ENCODE assay signal across 22 cellular contexts in the genomic region with DNA sequence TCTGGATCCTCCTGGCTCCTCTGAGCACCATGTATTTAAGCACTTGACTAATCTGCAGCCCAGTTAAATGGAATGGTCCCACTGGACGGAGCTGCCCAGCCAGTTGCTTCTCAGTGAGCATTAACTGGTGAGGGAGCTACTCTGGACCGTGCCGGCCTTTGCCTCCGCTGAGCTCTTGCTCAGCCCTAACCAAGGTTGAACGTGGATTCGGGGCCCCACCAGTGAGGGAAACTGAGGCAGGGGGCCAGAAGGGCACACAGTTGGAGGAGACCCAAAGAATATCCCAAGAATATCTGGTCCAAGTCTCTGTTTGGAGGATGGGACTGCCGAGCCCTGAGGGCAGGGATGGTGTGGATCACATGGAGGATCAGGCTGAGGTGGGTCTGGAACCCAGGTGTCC. TPM values are rescaled to one million over a fixed set of nuclear protein-coding genes. Genes with fewer than 3 reads are reported as not detected.
A peak's percentile ranks its signal among the peaks of the same experiment; 100 is the strongest.
DNase-seq lines count a peak whose midpoint lies in the region; FAIRE-seq and TF ChIP-seq lines count a peak whose summit lies in the region.
"Had no signal": no experiment of that assay in that cellular context is flagged by ENCODE, and none has a peak within 500 bp of the region (broad histone marks: within the 10 kb centered on the region; RNA-seq: fewer than 3 reads in every experiment).

No MANE protein-coding gene starts in this region.

- no peak for TF ChIP-seq CTCF in left ventricle myocardium inferior (IDR thresholded peaks at IDR 0.05; ENCODE audit: borderline replicate concordance)

- no peaks in the 10 kb centered on the region for H3K36me3 ChIP-seq in left ventricle myocardium inferior
- H3K36me3 ChIP-seq: BE2C; BLaER1 treated with 17β-estradiol and CSF1 and Interleukin-3, amounts not matched to agents 10 nM and 100 nM had no signal

- intact Hi-C loops in left ventricle myocardium inferior (cut with micrococcal nuclease), result no loop called here
- intact Hi-C loops in cardiac septum (cut with DNase I), result no loop called here
- intact Hi-C loops in posterior vena cava (cut with DNase I), result no loop called here

- DNase-seq in left ventricle myocardium inferior (peak; percentile 6), cardiac septum (ENCODE audit: low spot score) (no peak), posterior vena cava (ENCODE audit: low spot score) (peak; percentile 42), urothelium cell line (ENCODE audit: low spot score) (no peak), NCI-H446 (lab: John Stamatoyannopoulos, UW) (no peak)
- DNase-seq in activated CD4-positive, CD25-positive, alpha-beta regulatory T cell treated with anti-CD3 and anti-CD28 coated beads, Interleukin-2, amount 50 U/mL, for 72 hours, result no peak
- DNase-seq: 8988T; ACHN; AML-193; BE2C; CD4-positive, alpha-beta T cell; DMS 273 treated with DMSO at 0.1 percent for 48 hours; EL; GDM1; H9 had no signal

- H3K9me3 ChIP-seq in left ventricle myocardium inferior (replicated peaks), result no peaks in the 10 kb centered on the region
- H3K9me3 ChIP-seq: A549; BE2C; BLaER1 treated with 17β-estradiol and CSF1 and Interleukin-3, amounts not matched to agents 10 nM and 100 nM had no signal

- peaks cover 20% of the 10 kb centered on the region for H3K27me3 ChIP-seq in left ventricle myocardium inferior (ENCODE audit: low read depth)
- H3K27me3 ChIP-seq: BE2C; BLaER1 treated with 17β-estradiol and CSF1 and Interleukin-3, amounts not matched to agents 10 nM and 100 nM had no signal

- peaks cover 20% of the 10 kb centered on the region for H3K4me1 ChIP-seq in left ventricle myocardium inferior
- H3K4me1 ChIP-seq: A549; BE2C; BLaER1 treated with 17β-estradiol and CSF1 and Interleukin-3, amounts not matched to agents 10 nM and 100 nM had no signal

- H3K4me3 ChIP-seq in left ventricle myocardium inferior, result no peak overlapping the region
- H3K4me3 ChIP-seq: A549; BLaER1 treated with 17β-estradiol and CSF1 and Interleukin-3, amounts not matched to agents 10 nM and 100 nM; GM12878; GM23338 had no signal

- peak; percentile 32 for FAIRE-seq in urothelium cell line (lab: Jason Lieb, UNC)
- FAIRE-seq: A549, D721Med, GM12878, GM19239 had no signal

- H3K27ac ChIP-seq in left ventricle myocardium inferior (replicated peaks), result no peak overlapping the region
- H3K27ac ChIP-seq: A549; BLaER1 treated with 17β-estradiol and CSF1 and Interleukin-3, amounts not matched to agents 10 nM and 100 nM had no signal

RNA-seq across cellular contexts. Expression of gene ADCYAP1R1, which starts 13.7 kb away (rescaled TPM):
- 2.5 TPM for total RNA-seq in left ventricle myocardium inferior
- 1.4 TPM for total RNA-seq in cardiac septum
- total RNA-seq in posterior vena cava, result 1 to 10 TPM; 1.8 to 4.3 TPM
- total RNA-seq: CD4-positive, alpha-beta T cell; CD8-positive, alpha-beta memory T cell; GM12878 had no signal

Comparison
In these comparisons a context has a peak if more than half of its experiments do, and no peak if none do; other contexts are left out.
1. DNase-seq: peak in left ventricle myocardium inferior (single experiment) and posterior vena cava (single experiment); none in cardiac septum (single experiment), urothelium cell line (single experiment), NCI-H446 (0 of 2) and activated CD4-positive, CD25-positive, alpha-beta regulatory T cell treated with anti-CD3 and anti-CD28 coated beads, Interleukin-2, amount 50 U/mL, for 72 hours (single experiment).